8 cellular contexts compared by ENCODE assay signal in genomic region chr16:30382398-30383015, GRCh38. TPM values are rescaled to one million over a fixed set of nuclear protein-coding genes. Genes with fewer than 3 reads are reported as not detected.
DNase-seq lines count a peak whose midpoint lies in the region; ATAC-seq and TF ChIP-seq lines count a peak whose summit lies in the region.

Gene SEPTIN1 (minus strand): TSS chr16:30382561. CDS start chr16:30382542, 19 bp downstream.

- no peak for ATAC-seq in sciatic nerve

- no peaks in the 10 kb centered on the region for H3K36me3 ChIP-seq in vagina

- peak within 1 kb of the TSS in 1 of 2 donors; percentile 17 for H3K4me3 ChIP-seq in vagina

- H3K9me3 ChIP-seq in vagina = no peaks in the 10 kb centered on the region

- H3K27ac ChIP-seq in vagina = no peak within 1 kb of the TSS

- DNase-seq in activated CD4-positive, CD25-positive, alpha-beta regulatory T cell (lab: John Stamatoyannopoulos, UW) = peak; percentile 21 to 64 (median 46)
- peak; percentile 71 for DNase-seq in effector CD4-positive, alpha-beta T cell
- peak; percentile 51 to 62 for DNase-seq in stimulated activated CD8-positive, alpha-beta memory T cell treated with anti-CD3 and anti-CD28 coated beads, Interleukin-15, amount 100 ng/mL, for 4 hours (ENCODE audit: low read depth in 2 of 2)
- DNase-seq in vagina (ENCODE audit: extremely low spot score in 2 of 2) (no peak), islet precursor cell (no peak), sciatic nerve (ENCODE audit: low spot score) (no peak), ureter (ENCODE audit: low spot score) (no peak)

- H3K27me3 ChIP-seq in vagina = no peaks in the 10 kb centered on the region

- peaks cover 20% of the 10 kb centered on the region for H3K4me1 ChIP-seq in vagina

- intact Hi-C loops in vagina (cut with DNase I) (no loop called here), sciatic nerve (cut with DNase I) (no loop called here)

- TF ChIP-seq POLR2A in GM19193 (IDR thresholded peaks at IDR 0.05; ENCODE audit: extremely low read depth, insufficient read depth, insufficient read length) (peak; percentile 83), vagina (IDR thresholded peaks at IDR 0.05) (no peak)

- TF ChIP-seq CTCF in vagina (IDR thresholded peaks at IDR 0.05) = no peak

RNA-seq across cellular contexts. Expression of gene SEPTIN1, which starts in this region (rescaled TPM):
- 3.7 TPM for total RNA-seq in vagina
- 7.2 TPM for total RNA-seq in sciatic nerve
- total RNA-seq in ureter = 8.2 TPM

Comparison
In these comparisons a context has a peak if more than half of its experiments do, and no peak if none do; other contexts are left out.
1. DNase-seq: peak in activated CD4-positive, CD25-positive, alpha-beta regulatory T cell (4 of 4), effector CD4-positive, alpha-beta T cell (single experiment) and stimulated activated CD8-positive, alpha-beta memory T cell treated with anti-CD3 and anti-CD28 coated beads, Interleukin-15, amount 100 ng/mL, for 4 hours (2 of 2); none in vagina (0 of 2), islet precursor cell (single experiment), sciatic nerve (single experiment) and ureter (single experiment).